In the genomic region with DNA sequence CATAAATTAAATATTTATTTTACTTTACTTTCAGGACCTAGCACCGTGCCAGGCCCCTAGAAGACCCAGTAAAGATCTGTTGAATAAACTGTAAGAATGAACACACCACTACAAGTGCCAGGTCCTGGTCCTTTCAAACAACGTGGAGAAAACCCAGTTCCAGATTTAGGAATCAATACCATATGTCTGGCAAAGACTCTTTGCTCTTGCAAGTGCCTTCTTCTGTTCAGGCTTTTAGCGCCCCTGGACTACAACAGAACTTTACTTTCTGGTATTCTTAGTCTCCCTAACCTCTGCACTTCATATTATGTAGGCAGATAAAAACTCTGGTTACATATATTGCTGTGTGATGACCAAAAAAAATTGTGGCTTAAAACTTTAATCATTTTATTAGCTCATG, we compare ENCODE assay signal across 26 cellular contexts.
"Had no signal": no experiment of that assay in that cellular context is flagged by ENCODE, and none has a peak within 500 bp of the region (broad histone marks: within the 10 kb centered on the region; RNA-seq: fewer than 3 reads in every experiment).

No MANE protein-coding gene starts in this region.

- H3K9me3 Mint-ChIP-seq: activated B cell treated with CpG ODN at 0.5 μM for 24 hours; activated naive CD8-positive, alpha-beta T cell treated with anti-CD3 and anti-CD28 coated beads for 36 hours; activated T-cell treated with anti-CD3 and anti-CD28 coated beads, Interleukin-2, amount 50 U/mL, for 4 hours; activated T-helper 2 cell treated with anti-CD3 and anti-CD28 coated beads, Interferon-gamma antibody, Interleukin-2, Interleukin-4, amounts not matched to agents 10 μg/mL and 5 μg/mL and 100 μg/mL, durations not matched to agents 14 hours and 24 hours and 36 hours; endodermal cell; nephron progenitor cell; stimulated activated naive B cell treated with anti-CD40 and anti-IgM and Interleukin-4, amounts not matched to agents 10 μg/mL and 1 μg/mL and 100 μg/mL, for 72 hours had no signal

- H3K36me3 ChIP-seq: gastrocnemius medialis, uterus had no signal

- H3K9me3 ChIP-seq: gastrocnemius medialis, testis, uterus had no signal

- DNase-seq: activated B cell treated with CpG ODN at 0.5 μM for 24 hours; activated CD4-positive, alpha-beta T cell treated with anti-CD3 and anti-CD28 coated beads for 36 hours; activated CD4-positive, alpha-beta T cell treated with anti-CD3 and anti-CD28 coated beads, Interleukin-2, amount 50 U/mL, for 4 hours; activated CD8-positive, alpha-beta memory T cell treated with anti-CD3 and anti-CD28 coated beads for 24 hours; activated CD8-positive, alpha-beta memory T cell treated with anti-CD3 and anti-CD28 coated beads, Interleukin-2, amount 50 U/mL, for 4 hours; activated naive CD4-positive, alpha-beta T cell; activated naive CD8-positive, alpha-beta T cell treated with anti-CD3 and anti-CD28 coated beads for 36 hours; activated T-cell treated with anti-CD3 and anti-CD28 coated beads, Interleukin-2, amount 50 U/mL, for 4 hours; amniotic stem cell; cortex of kidney; endodermal cell; gastrocnemius medialis; head of caudate nucleus; midbrain; nephron progenitor cell; nucleus accumbens; small intestine; stimulated activated CD4-positive, alpha-beta T cell treated with anti-CD3 and anti-CD28 coated beads, Interleukin-2, amount 100 ng/mL, for 48 hours; stimulated activated CD8-positive, alpha-beta memory T cell treated with anti-CD3 and anti-CD28 coated beads, Interleukin-4, amount 100 ng/mL, for 48 hours; stimulated activated naive B cell treated with anti-CD40 and anti-IgM and Interleukin-4, amounts not matched to agents 10 μg/mL and 1 μg/mL and 100 μg/mL, for 72 hours; testis; trophoblast cell; uterus had no signal

- H3K4me3 Mint-ChIP-seq: activated B cell treated with CpG ODN at 0.5 μM for 24 hours; activated CD4-positive, alpha-beta T cell treated with anti-CD3 and anti-CD28 coated beads for 36 hours; activated naive CD8-positive, alpha-beta T cell treated with anti-CD3 and anti-CD28 coated beads for 36 hours; activated T-cell treated with anti-CD3 and anti-CD28 coated beads, Interleukin-2, amount 50 U/mL, for 4 hours; endodermal cell; nephron progenitor cell; stimulated activated naive B cell treated with anti-CD40 and anti-IgM and Interleukin-4, amounts not matched to agents 10 μg/mL and 1 μg/mL and 100 μg/mL, for 72 hours had no signal

- H3K27ac Mint-ChIP-seq: activated B cell treated with CpG ODN at 0.5 μM for 24 hours; activated naive CD8-positive, alpha-beta T cell treated with anti-CD3 and anti-CD28 coated beads for 36 hours; activated T-helper 2 cell treated with anti-CD3 and anti-CD28 coated beads, Interferon-gamma antibody, Interleukin-2, Interleukin-4, amounts not matched to agents 10 μg/mL and 5 μg/mL and 100 μg/mL, durations not matched to agents 14 hours and 24 hours and 36 hours; endodermal cell; nephron progenitor cell had no signal

- H3K27ac ChIP-seq: gastrocnemius medialis, testis, uterus had no signal

- H3K27me3 Mint-ChIP-seq: activated B cell treated with CpG ODN at 0.5 μM for 24 hours; activated CD4-positive, alpha-beta T cell treated with anti-CD3 and anti-CD28 coated beads for 36 hours; activated naive CD8-positive, alpha-beta T cell treated with anti-CD3 and anti-CD28 coated beads for 36 hours; stimulated activated naive B cell treated with anti-CD40 and anti-IgM and Interleukin-4, amounts not matched to agents 10 μg/mL and 1 μg/mL and 100 μg/mL, for 72 hours had no signal

- H3K27me3 ChIP-seq: gastrocnemius medialis, testis, uterus had no signal

- H3K4me3 ChIP-seq: gastrocnemius medialis, testis, uterus had no signal

- ATAC-seq: activated CD4-positive, alpha-beta T cell treated with anti-CD3 and anti-CD28 coated beads for 36 hours; activated T-cell treated with anti-CD3 and anti-CD28 coated beads, Interleukin-2, amount 50 U/mL, for 4 hours; gastrocnemius medialis; left lobe of liver; sciatic nerve; stimulated activated naive B cell treated with anti-CD40 and anti-IgM and Interleukin-4, amounts not matched to agents 10 μg/mL and 1 μg/mL and 100 μg/mL, for 72 hours had no signal
